Comparison of ENCODE assay signal across 1 cellular context in genomic region chr18:2853926-2854664, GRCh38.
TF ChIP-seq lines count a peak whose summit lies in the region.

No MANE protein-coding gene starts in this region.

TF ChIP-seq in K562, 482 proteins besides CTCF, POLR2A, EP300 and RAD21 (continued from another document and continues in another):
- TF ChIP-seq NFE2L1 (tag; IDR thresholded peaks at IDR 0.05; ENCODE audit: borderline replicate concordance, low read depth), result no peak
- no peak for TF ChIP-seq EWSR1 (IDR thresholded peaks at IDR 0.05; ENCODE audit: borderline replicate concordance, low read depth, partially characterized antibody)
- TF ChIP-seq GTF3C2 (IDR thresholded peaks at IDR 0.05; ENCODE audit: borderline replicate concordance, extremely low read depth, insufficient read length), result no peak
- no peak for TF ChIP-seq ATF2 (CRISPR knock-in tag; IDR thresholded peaks at IDR 0.05)
- TF ChIP-seq NELFE (IDR thresholded peaks at IDR 0.05; ENCODE audit: insufficient read depth, insufficient read length), result no peak
- no peak for TF ChIP-seq EZH2 (IDR thresholded peaks at IDR 0.05; ENCODE audit: borderline replicate concordance, low read depth, low read length)
- TF ChIP-seq ZNF785 (CRISPR knock-in tag; IDR thresholded peaks at IDR 0.05), result no peak
- 0 out of 2 replicates have a peak, but pooled peaks have one; percentile 22 for TF ChIP-seq CCAR2 (IDR thresholded peaks at IDR 0.05; ENCODE audit: low read depth, low read length)
- no peak for TF ChIP-seq PCBP2 (IDR thresholded peaks at IDR 0.05; ENCODE audit: low read depth, low read length, poor library complexity, severe bottlenecking)
- peak; percentile 40 to 96 for TF ChIP-seq TBL1XR1 (IDR thresholded peaks at IDR 0.05; ENCODE audit: low read length in 2 of 2)
- no peak for TF ChIP-seq ZNF740 (CRISPR knock-in tag; IDR thresholded peaks at IDR 0.05)
- no peak for TF ChIP-seq ZNF740 (tag; IDR thresholded peaks at IDR 0.05)
- 0 out of 2 replicates have a peak, but pooled peaks have one; percentile 29 for TF ChIP-seq GABPA (tag; conservative IDR thresholded peaks at IDR 0.05; ENCODE audit: low read depth)
- TF ChIP-seq ZC3H4 (CRISPR knock-in tag; IDR thresholded peaks at IDR 0.05; ENCODE audit: borderline replicate concordance), result no peak
- TF ChIP-seq EHMT2 (IDR thresholded peaks at IDR 0.05), result no peak
- TF ChIP-seq POLR3G (IDR thresholded peaks at IDR 0.05; ENCODE audit: extremely low read depth, insufficient read length, insufficient replicate concordance), result no peak
- peak; percentile 98 for TF ChIP-seq CBFA2T3 (IDR thresholded peaks at IDR 0.05)
- no peak for TF ChIP-seq NFIX (CRISPR knock-in tag; IDR thresholded peaks at IDR 0.05; ENCODE audit: low read depth)
- TF ChIP-seq PHTF2 (CRISPR knock-in tag; IDR thresholded peaks at IDR 0.05), result no peak
- TF ChIP-seq ZNF41 (CRISPR knock-in tag; conservative IDR thresholded peaks at IDR 0.05), result no peak
- peak; percentile 87 for TF ChIP-seq TFAP4 (CRISPR knock-in tag; IDR thresholded peaks at IDR 0.05; ENCODE audit: borderline replicate concordance)
- TF ChIP-seq SOX6 (IDR thresholded peaks at IDR 0.05), result peak; percentile 95
- TF ChIP-seq FOSL1 (tag; conservative IDR thresholded peaks at IDR 0.05), result peak; percentile 66
- peak; percentile 100 for TF ChIP-seq ZBTB7A (IDR thresholded peaks at IDR 0.05; ENCODE audit: borderline replicate concordance, control insufficient read depth, low read depth, low read length)
- no peak for TF ChIP-seq RBM25 (IDR thresholded peaks at IDR 0.05; ENCODE audit: low read depth, low read length, severe bottlenecking)
- no peak for TF ChIP-seq PYGO2 (tag; IDR thresholded peaks at IDR 0.05)
- no peak for TF ChIP-seq RBM14 (IDR thresholded peaks at IDR 0.05; ENCODE audit: borderline replicate concordance, insufficient read depth, low read depth, low read length)
- TF ChIP-seq ZNF124 (CRISPR knock-in tag; IDR thresholded peaks at IDR 0.05), result no peak
- no peak for TF ChIP-seq ZNF445 (CRISPR knock-in tag; IDR thresholded peaks at IDR 0.05; ENCODE audit: low read depth)
- TF ChIP-seq ZBTB26 (CRISPR knock-in tag; IDR thresholded peaks at IDR 0.05), result no peak
- TF ChIP-seq RNF2 (IDR thresholded peaks at IDR 0.05), result peak; percentile 93
- peak; percentile 98 for TF ChIP-seq CBFA2T2 (conservative IDR thresholded peaks at IDR 0.05)
- no peak for TF ChIP-seq MLX (CRISPR knock-in tag; conservative IDR thresholded peaks at IDR 0.05)
- no peak; the same call in 1 of the 2 replicates for TF ChIP-seq CREB1 (IDR thresholded peaks at IDR 0.05)
- peak; percentile 60 for TF ChIP-seq CREB1 (CRISPR knock-in tag; IDR thresholded peaks at IDR 0.05)
- TF ChIP-seq ETV5 (CRISPR knock-in tag; IDR thresholded peaks at IDR 0.05; ENCODE audit: low read depth), result peak; percentile 48; the same call in 1 of the 2 replicates
- TF ChIP-seq USF2 (CRISPR knock-in tag; IDR thresholded peaks at IDR 0.05), result no peak
- TF ChIP-seq ZNF121 (CRISPR knock-in tag; conservative IDR thresholded peaks at IDR 0.05), result no peak
- TF ChIP-seq NR2C1 (IDR thresholded peaks at IDR 0.05), result no peak
- TF ChIP-seq NR2C1 (tag; IDR thresholded peaks at IDR 0.05), result no peak
- no peak for TF ChIP-seq C11orf30 (IDR thresholded peaks at IDR 0.05; ENCODE audit: low read depth)
- no peak for TF ChIP-seq GTF2B (IDR thresholded peaks at IDR 0.05; ENCODE audit: extremely low read depth, insufficient read length)
- peak; percentile 99 for TF ChIP-seq ZEB2 (IDR thresholded peaks at IDR 0.05)
- TF ChIP-seq CHD2 (IDR thresholded peaks at IDR 0.05; ENCODE audit: low read depth, low read length), result no peak
- TF ChIP-seq ZNF146 (CRISPR knock-in tag; IDR thresholded peaks at IDR 0.05; ENCODE audit: unreplicated experiment), result no peak
- 0 out of 2 replicates have a peak, but pooled peaks have one; percentile 18 for TF ChIP-seq HNRNPUL1 (IDR thresholded peaks at IDR 0.05; ENCODE audit: low read length)
- TF ChIP-seq PHF21A (IDR thresholded peaks at IDR 0.05; ENCODE audit: borderline replicate concordance, low read depth), result no peak
- peak; percentile 90 for TF ChIP-seq NBN (IDR thresholded peaks at IDR 0.05; ENCODE audit: low read depth)
- TF ChIP-seq KLF1 (tag; IDR thresholded peaks at IDR 0.05), result peak; percentile 89
- no peak for TF ChIP-seq RFX7 (CRISPR knock-in tag; IDR thresholded peaks at IDR 0.05)
- TF ChIP-seq SAFB2 (IDR thresholded peaks at IDR 0.05; ENCODE audit: borderline replicate concordance, low read depth, low read length, severe bottlenecking), result no peak
- no peak for TF ChIP-seq ZNF717 (CRISPR knock-in tag; IDR thresholded peaks at IDR 0.05)
- TF ChIP-seq TCFL5 (CRISPR knock-in tag; conservative IDR thresholded peaks at IDR 0.05), result no peak
- TF ChIP-seq ARHGAP35 (IDR thresholded peaks at IDR 0.05; ENCODE audit: partially characterized antibody), result no peak
- no peak for TF ChIP-seq NR3C1 (CRISPR knock-in tag; IDR thresholded peaks at IDR 0.05)
- peak; percentile 38; the same call in 1 of the 2 replicates for TF ChIP-seq JUN (IDR thresholded peaks at IDR 0.05; ENCODE audit: borderline replicate concordance, low read depth, low read length)
- TF ChIP-seq JUN (CRISPR knock-in tag; IDR thresholded peaks at IDR 0.05; ENCODE audit: borderline replicate concordance), result no peak
- TF ChIP-seq MCM5 (IDR thresholded peaks at IDR 0.05; ENCODE audit: low read depth), result no peak
- peak; percentile 69 to 92; a peak in 3 of 4 replicates for TF ChIP-seq ARNT (IDR thresholded peaks at IDR 0.05)
- peak; percentile 98 for TF ChIP-seq KLF16 (IDR thresholded peaks at IDR 0.05)
- TF ChIP-seq SAP30 (IDR thresholded peaks at IDR 0.05; ENCODE audit: borderline replicate concordance, insufficient read depth, low read depth, low read length, poor library complexity, severe bottlenecking), result no peak
- no peak for TF ChIP-seq ID3 (CRISPR knock-in tag; IDR thresholded peaks at IDR 0.05)
- TF ChIP-seq ID3 (tag; IDR thresholded peaks at IDR 0.05), result peak; percentile 32
- TF ChIP-seq POLR2AphosphoS2 (IDR thresholded peaks at IDR 0.05; ENCODE audit: low read length), result no peak
- peak; percentile 84; the same call in 1 of the 2 replicates for TF ChIP-seq ZNF395 (CRISPR knock-in tag; IDR thresholded peaks at IDR 0.05)
